ENCODE assay signal across 8 cellular contexts in the genomic region with DNA sequence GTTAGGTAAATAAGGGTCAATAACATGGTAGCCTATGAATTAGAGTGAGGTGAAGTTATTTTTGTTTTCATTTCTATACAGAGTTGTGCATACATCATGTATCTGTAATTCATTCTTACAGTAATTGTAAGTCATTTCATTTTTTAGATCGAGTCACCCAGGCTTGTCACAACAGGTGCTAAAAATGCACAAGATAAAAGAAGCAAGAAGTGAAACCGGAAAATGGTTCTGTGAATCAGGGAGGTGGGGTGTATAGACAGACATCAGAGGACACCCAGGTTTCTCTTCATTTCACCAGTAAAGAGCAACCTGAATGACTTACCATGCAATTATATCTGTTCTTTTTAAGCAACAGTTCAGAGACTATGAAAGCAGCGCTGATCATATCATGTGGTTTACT. TPM values are rescaled to one million over a fixed set of nuclear protein-coding genes. Genes with fewer than 3 reads are reported as not detected.
DNase-seq lines count a peak whose midpoint lies in the region; ATAC-seq and FAIRE-seq lines count a peak whose summit lies in the region.

No MANE protein-coding gene starts in this region.

- intact Hi-C loops in cardiac septum (cut with DNase I) = loop anchor here (5.0 kb wide), 1 partner anchor 131 kb away; a partner anchor contains a TSS

- peak; percentile 35 for DNase-seq in activated CD4-positive, alpha-beta T cell treated with anti-CD3 and anti-CD28 coated beads for 48 hours
- DNase-seq in activated CD4-positive, alpha-beta T cell treated with anti-CD3 and anti-CD28 coated beads, Interleukin-2, amount 50 U/mL, for 4 hours = no peak
- DNase-seq in RPMI8226 (peak; percentile 89), myocyte (ENCODE audit: low read depth) (peak; percentile 22), frontal cortex (ENCODE audit: low spot score in 2 of 2) (no peak), GF-D8 (lab: John Stamatoyannopoulos, UW) (no peak), cardiac septum (ENCODE audit: low spot score) (no peak)

- ATAC-seq in HG02943 (IDR thresholded peaks at IDR 0.05; ENCODE audit: low read depth, unreplicated experiment) = peak; percentile 88

- no peak for FAIRE-seq in frontal cortex (lab: Jason Lieb, UNC)

RNA-seq across cellular contexts. Expression of a gene that starts 27.6 kb away (rescaled TPM):
- total RNA-seq in myocyte (14.7 and 15.2 TPM in 2 replicates), frontal cortex (37.5 TPM), cardiac septum (30.5 TPM)
- 36.1 TPM for polyA plus RNA-seq in myocyte (2012)

Comparison
In these comparisons a context has a peak if more than half of its experiments do, and no peak if none do; other contexts are left out.
1. DNase-seq: peak in activated CD4-positive, alpha-beta T cell treated with anti-CD3 and anti-CD28 coated beads for 48 hours (single experiment), RPMI8226 (single experiment) and myocyte (single experiment); none in activated CD4-positive, alpha-beta T cell treated with anti-CD3 and anti-CD28 coated beads, Interleukin-2, amount 50 U/mL, for 4 hours (0 of 2), frontal cortex (0 of 2), GF-D8 (single experiment) and cardiac septum (single experiment).